24 cellular contexts compared by ENCODE assay signal in the genomic region with DNA sequence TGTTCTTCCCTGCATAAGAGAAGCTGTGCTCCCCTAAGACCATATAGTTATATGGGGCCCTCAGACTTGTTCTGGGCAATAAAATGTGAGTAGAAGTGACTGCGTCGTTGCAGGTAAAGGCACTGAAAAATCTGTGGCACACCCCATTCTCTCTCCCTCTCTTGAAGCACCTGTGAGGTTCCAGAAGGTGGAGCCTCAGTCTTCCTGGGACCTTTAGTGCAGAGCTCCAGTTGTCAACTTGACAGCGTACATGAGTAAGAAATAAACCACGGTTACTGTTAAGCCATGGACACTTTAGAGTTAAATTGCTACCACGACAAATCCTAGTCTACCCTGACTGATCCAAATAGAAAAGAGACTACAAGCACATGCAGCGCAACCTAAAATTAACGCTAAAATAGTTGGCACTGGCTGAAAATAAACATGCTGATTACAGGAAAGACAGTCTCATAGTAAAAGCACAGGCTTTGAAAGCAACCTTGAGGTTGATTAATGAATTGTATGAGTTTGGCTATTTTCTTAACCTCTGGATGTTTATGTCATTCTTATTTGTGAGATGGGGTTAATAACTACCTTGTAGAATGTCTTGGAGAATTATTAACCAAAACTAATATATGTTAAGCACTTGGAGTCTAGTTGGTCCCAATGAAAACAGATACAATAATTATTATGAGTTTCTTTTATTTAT.
DNase-seq lines count a peak whose midpoint lies in the region; ATAC-seq and TF ChIP-seq lines count a peak whose summit lies in the region.
"Had no signal": no experiment of that assay in that cellular context is flagged by ENCODE, and none has a peak within 500 bp of the region (broad histone marks: within the 10 kb centered on the region; RNA-seq: fewer than 3 reads in every experiment).

No MANE protein-coding gene starts in this region.

- no peak overlapping the region for H4K5ac ChIP-seq in IMR-90 (ENCODE audit: low read depth, low read length)

- H3K4me1 Mint-ChIP-seq in type B pancreatic cell (ENCODE audit: unreplicated experiment), result no peaks in the 10 kb centered on the region
- H3K4me1 Mint-ChIP-seq: activated naive CD4-positive, alpha-beta T cell treated with anti-CD3 and anti-CD28 coated beads, Interleukin-2, amount 10 ng/mL, durations not matched to agents 7 days and 5 days had no signal

- dilution Hi-C loops in IMR-90 (cut with HindIII; ENCODE audit: low sequenced_read_pairs, unreplicated experiment), result no loop called here

- H3K4me2 ChIP-seq in IMR-90 (ENCODE audit: low read depth, low read length), result no peak overlapping the region
- H3K4me2 ChIP-seq: smooth muscle cell had no signal

- no peak overlapping the region for H2AK9ac ChIP-seq in IMR-90 (replicated peaks; ENCODE audit: low read depth, low read length, poor library complexity)

- no peaks in the 10 kb centered on the region for H3K9me1 ChIP-seq in IMR-90 (ENCODE audit: insufficient read depth, low read length)

- H3K4me1 ChIP-seq in IMR-90 (ENCODE audit: control insufficient read depth, insufficient read depth, low read length), result no peaks in the 10 kb centered on the region
- H3K4me1 ChIP-seq in body of pancreas, result no peaks in the 10 kb centered on the region
- H3K4me1 ChIP-seq: heart right ventricle, tibial artery had no signal

- TF ChIP-seq CTCF in IMR-90 (conservative IDR thresholded peaks at IDR 0.05; ENCODE audit: low read depth, low read length), result no peak
- TF ChIP-seq CTCF in body of pancreas (IDR thresholded peaks at IDR 0.05), result no peak
- TF ChIP-seq CTCF in type B pancreatic cell (conservative IDR thresholded peaks at IDR 0.05), result no peak

- in situ Hi-C loops in IMR-90 (cut with MboI; ENCODE audit: low sequenced_read_pairs), result no loop called here

- H2AK5ac ChIP-seq in IMR-90 (ENCODE audit: low read depth, low read length), result 0 out of 2 replicates have a peak overlapping the region, but pooled peaks have one; percentile 39

- H3K18ac ChIP-seq in IMR-90 (ENCODE audit: low read depth, low read length), result no peak overlapping the region

- H3K27me3 ChIP-seq in IMR-90 (ENCODE audit: control insufficient read depth, insufficient read depth, low read length) (no peaks in the 10 kb centered on the region), body of pancreas (no peaks in the 10 kb centered on the region)
- H3K27me3 ChIP-seq: tibial artery had no signal

- H2BK120ac ChIP-seq in IMR-90 (ENCODE audit: low read depth, low read length), result peak overlapping the region; percentile 71

- peak overlapping the region; percentile 74 for H2BK20ac ChIP-seq in IMR-90 (ENCODE audit: low read depth, low read length)

- peak overlapping the region; percentile 49; the same call in 1 of the 2 replicates for H4K91ac ChIP-seq in IMR-90 (ENCODE audit: insufficient read depth, low read depth, low read length)

- no peaks in the 10 kb centered on the region for H3K9me3 Mint-ChIP-seq in type B pancreatic cell
- H3K9me3 Mint-ChIP-seq: activated CD8-positive, alpha-beta T cell treated with anti-CD3 and anti-CD28 coated beads for 36 hours; activated naive CD4-positive, alpha-beta T cell treated with anti-CD3 and anti-CD28 coated beads, Interleukin-2, amount 10 ng/mL, durations not matched to agents 7 days and 5 days had no signal

- H3K27ac ChIP-seq in IMR-90 (ENCODE audit: insufficient read depth, low read length) (no peak overlapping the region), body of pancreas (no peak overlapping the region)
- H3K27ac ChIP-seq: heart right ventricle, SK-N-MC, tibial artery had no signal

- POLR2A ChIA-PET in IMR-90 (lab: Charles Lee; ENCODE audit: unreplicated experiment), result no interaction called here

- ATAC-seq in IMR-90 (ENCODE audit: low read depth), result no peak
- ATAC-seq in body of pancreas, result peak; percentile 69
- ATAC-seq in GM21723 (IDR thresholded peaks at IDR 0.05; ENCODE audit: unreplicated experiment), result no peak
- ATAC-seq: activated CD8-positive, alpha-beta T cell treated with anti-CD3 and anti-CD28 coated beads for 36 hours had no signal

- no peaks in the 10 kb centered on the region for H3K79me1 ChIP-seq in IMR-90 (ENCODE audit: low read depth in 1 of 2, low read length in 2 of 2)

- no peak overlapping the region for H2BK5ac ChIP-seq in IMR-90 (ENCODE audit: low read depth, low read length, poor library complexity, severe bottlenecking)

- H4K8ac ChIP-seq in IMR-90 (ENCODE audit: low read depth in 2 of 2, low read length in 2 of 2), result no peak overlapping the region

- H3K36me3 Mint-ChIP-seq in type B pancreatic cell, result no peaks in the 10 kb centered on the region
- H3K36me3 Mint-ChIP-seq: activated naive CD4-positive, alpha-beta T cell treated with anti-CD3 and anti-CD28 coated beads, Interleukin-2, amount 10 ng/mL, durations not matched to agents 7 days and 5 days had no signal

- CTCF ChIA-PET in IMR-90 (lab: Yijun Ruan, JAX), result no interaction called here

- no peak for TF ChIP-seq POLR2A in IMR-90 (IDR thresholded peaks at IDR 0.05; ENCODE audit: low read depth, low read length)
- TF ChIP-seq POLR2A in body of pancreas (IDR thresholded peaks at IDR 0.05), result no peak

- H3K4ac ChIP-seq in IMR-90 (ENCODE audit: low read depth, low read length), result no peak overlapping the region

- BruUV-seq in IMR-90 (replicated peaks; lab: Mats Ljungman, UMichigan), result no TSS peak

- no peak overlapping the region for H2AFZ ChIP-seq in IMR-90 (replicated peaks; ENCODE audit: low read length, poor library complexity)

- intact Hi-C loops in IMR-90 (cut with micrococcal nuclease), result no loop called here
- intact Hi-C loops in body of pancreas (cut with DNase I), result loop anchor here (10.0 kb wide), 1 partner anchor 534 kb away; no protein-coding TSS in a partner anchor

- H3K23ac ChIP-seq in IMR-90 (ENCODE audit: low read depth, low read length), result no peak overlapping the region

- H3K36me3 ChIP-seq in IMR-90 (ENCODE audit: control insufficient read depth, insufficient read depth, low read length), result no peaks in the 10 kb centered on the region
- H3K36me3 ChIP-seq in body of pancreas (replicated peaks in 1 of 2; ENCODE audit: insufficient read depth in 1 of 2, low read depth in 2 of 2), result no peaks in the 10 kb centered on the region
- H3K36me3 ChIP-seq: heart right ventricle, tibial artery had no signal

- no peak overlapping the region for H3K9ac ChIP-seq in IMR-90 (ENCODE audit: low read depth, low read length)

- H3K27ac Mint-ChIP-seq in type B pancreatic cell, result no peak overlapping the region
- H3K27ac Mint-ChIP-seq: activated CD8-positive, alpha-beta T cell treated with anti-CD3 and anti-CD28 coated beads for 36 hours; activated naive CD4-positive, alpha-beta T cell treated with anti-CD3 and anti-CD28 coated beads, Interleukin-2, amount 10 ng/mL, durations not matched to agents 7 days and 5 days had no signal

- no peaks in the 10 kb centered on the region for H3K9me3 ChIP-seq in IMR-90 (ENCODE audit: control insufficient read depth, insufficient read depth, low read length)
- no peaks in the 10 kb centered on the region for H3K9me3 ChIP-seq in body of pancreas
- H3K9me3 ChIP-seq: heart right ventricle, tibial artery had no signal

- no peak overlapping the region for H3K4me3 ChIP-seq in IMR-90 (ENCODE audit: insufficient read depth, low read depth, low read length)
- H3K4me3 ChIP-seq in body of pancreas, result no peak overlapping the region
- H3K4me3 ChIP-seq: heart right ventricle, SK-N-MC, smooth muscle cell, tibial artery had no signal

- peak overlapping the region; percentile 63; the same call in 1 of the 3 replicates for H2BK15ac ChIP-seq in IMR-90 (ENCODE audit: low read depth, low read length)

- TF ChIP-seq RAD21 in IMR-90 (IDR thresholded peaks at IDR 0.05; ENCODE audit: low read length), result no peak

- no CpG with 5 or more reads among the region's 7 CpGs for WGBS in IMR-90 (ENCODE audit: extremely low coverage in 2 of 2, insufficient read length in 1 of 2), 2 experiments
- 13 to 19% methylated on average over 7 of the region's 7 CpGs for WGBS in body of pancreas, 2 donors

- DNase-seq in IMR-90 (no peak), body of pancreas (peak in 3 of 4 donors; percentile 16 to 23 (median 18)), kidney tubule cell (ENCODE audit: low spot score) (peak; percentile 36), type B pancreatic cell (ENCODE audit: extremely low spot score, unreplicated experiment) (no peak), NCI-H510A (lab: John Stamatoyannopoulos, UW) (no peak)
- DNase-seq in activated naive CD4-positive, alpha-beta T cell treated with Interleukin-2 at 50 U/mL for 16 hours, result no peak
- DNase-seq: activated CD8-positive, alpha-beta T cell treated with anti-CD3 and anti-CD28 coated beads for 36 hours; activated naive CD4-positive, alpha-beta T cell treated with anti-CD3 and anti-CD28 coated beads, Interleukin-2, amount 10 ng/mL, durations not matched to agents 7 days and 5 days; AML-193; dermis blood vessel endothelial cell; heart right ventricle; KG1; NCI-H1048; NCI-H2029 treated with DMSO at 0.1 percent for 48 hours; NCI-H446; NK-92 treated with Interleukin-12 subunit alpha and Interleukin-12 subunit beta, amount 100 ng/mL, for 24 hours; RPMI8226; stimulated activated CD4-positive, alpha-beta T cell treated with anti-CD3 and anti-CD28 coated beads, Interleukin-4, amount 100 ng/mL, for 1 hour; stimulated activated naive CD8-positive, alpha-beta T cell treated with anti-CD3 and anti-CD28 coated beads, Interleukin-15, Interleukin-2, amounts not matched to agents 100 U/mL and 50 U/mL, for 24 hours; T1000; tibial artery had no signal

- H3K56ac ChIP-seq in IMR-90 (ENCODE audit: extremely low read depth, insufficient read depth, low read length), result no peak overlapping the region

- no peaks in the 10 kb centered on the region for H3K27me3 Mint-ChIP-seq in type B pancreatic cell

- peak overlapping the region; percentile 27; the same call in 1 of the 2 replicates for H3K14ac ChIP-seq in IMR-90 (replicated peaks; ENCODE audit: low read depth, low read length)

- H4K20me1 ChIP-seq in IMR-90 (ENCODE audit: insufficient read depth, low read length), result no peaks in the 10 kb centered on the region

- peak overlapping the region; percentile 27 for H3K4me3 Mint-ChIP-seq in type B pancreatic cell
- H3K4me3 Mint-ChIP-seq: activated CD8-positive, alpha-beta T cell treated with anti-CD3 and anti-CD28 coated beads for 36 hours; activated naive CD4-positive, alpha-beta T cell treated with anti-CD3 and anti-CD28 coated beads, Interleukin-2, amount 10 ng/mL, durations not matched to agents 7 days and 5 days had no signal

TF ChIP-seq in IMR-90, 13 proteins besides CTCF, POLR2A, EP300 and RAD21 (continues in another document):
- TF ChIP-seq SMC3 (IDR thresholded peaks at IDR 0.05; ENCODE audit: low read depth, low read length) (no peak), MAFK (IDR thresholded peaks at IDR 0.05; ENCODE audit: low read depth, low read length) (no peak)
- TF ChIP-seq, protein P1, sequence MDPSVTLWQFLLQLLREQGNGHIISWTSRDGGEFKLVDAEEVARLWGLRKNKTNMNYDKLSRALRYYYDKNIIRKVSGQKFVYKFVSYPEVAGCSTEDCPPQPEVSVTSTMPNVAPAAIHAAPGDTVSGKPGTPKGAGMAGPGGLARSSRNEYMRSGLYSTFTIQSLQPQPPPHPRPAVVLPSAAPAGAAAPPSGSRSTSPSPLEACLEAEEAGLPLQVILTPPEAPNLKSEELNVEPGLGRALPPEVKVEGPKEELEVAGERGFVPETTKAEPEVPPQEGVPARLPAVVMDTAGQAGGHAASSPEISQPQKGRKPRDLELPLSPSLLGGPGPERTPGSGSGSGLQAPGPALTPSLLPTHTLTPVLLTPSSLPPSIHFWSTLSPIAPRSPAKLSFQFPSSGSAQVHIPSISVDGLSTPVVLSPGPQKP (IDR thresholded peaks at IDR 0.05; ENCODE audit: borderline replicate concordance, low read depth, low read length), result no peak

Comparison
In these comparisons a context has a peak if more than half of its experiments do, and no peak if none do; other contexts are left out.
1. DNase-seq: peak in body of pancreas (3 of 4) and kidney tubule cell (single experiment); none in IMR-90 (single experiment), type B pancreatic cell (single experiment), activated naive CD4-positive, alpha-beta T cell treated with Interleukin-2 at 50 U/mL for 16 hours (single experiment) and NCI-H510A (single experiment).